Comparison of ENCODE assay signal across 19 cellular contexts in the genomic region with DNA sequence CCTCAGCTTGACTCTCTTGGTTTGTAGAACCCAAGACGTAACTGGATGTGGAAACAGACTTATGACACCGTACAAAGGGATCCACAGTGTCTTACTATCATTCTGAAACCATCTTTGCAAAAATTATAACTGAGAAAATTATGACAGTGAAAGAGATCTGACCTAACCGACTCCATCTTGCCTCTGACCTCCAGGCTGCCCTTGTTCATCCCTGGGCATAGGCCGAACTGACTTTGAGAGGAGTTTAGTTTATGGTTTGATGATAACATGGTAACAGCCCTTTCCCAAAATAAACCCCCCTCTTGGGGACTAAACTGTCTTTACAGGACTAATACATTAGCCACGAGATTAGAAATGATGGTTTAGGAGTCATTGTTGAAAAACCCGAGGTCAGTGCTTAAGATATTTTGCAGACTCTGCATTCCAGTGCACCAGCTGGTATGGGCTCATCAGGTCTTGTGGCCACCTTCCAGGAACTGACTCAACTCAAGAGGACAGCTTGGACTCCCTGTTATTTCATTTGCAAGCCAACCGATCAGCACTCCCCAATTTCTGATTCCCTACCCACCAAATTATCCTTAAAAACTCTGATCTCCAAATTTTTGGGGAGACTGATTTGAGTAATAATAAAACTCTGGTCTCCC. TPM values are rescaled to one million over a fixed set of nuclear protein-coding genes. Genes with fewer than 3 reads are reported as not detected.
DNase-seq lines count a peak whose midpoint lies in the region; ATAC-seq and TF ChIP-seq lines count a peak whose summit lies in the region.
"Had no signal": no experiment of that assay in that cellular context is flagged by ENCODE, and none has a peak within 500 bp of the region (broad histone marks: within the 10 kb centered on the region; RNA-seq: fewer than 3 reads in every experiment).

No MANE protein-coding gene starts in this region.

- peak; percentile 65 for DNase-seq in AG08396 (ENCODE audit: low spot score)
- DNase-seq in HT1080 (ENCODE audit: low read depth) = peak; percentile 65
- DNase-seq in astrocyte of the spinal cord (ENCODE audit: low read depth, low spot score) = peak; percentile 61
- DNase-seq in kidney tubule cell (ENCODE audit: low spot score) = peak; percentile 53
- DNase-seq in COLO829 (ENCODE audit: low spot score) = no peak
- DNase-seq: activated gamma-delta T cell treated with Interleukin-2 at 50 U/mL for 16 hours; C1 segment of cervical spinal cord; cerebellar nuclear complex; DMS79 treated with DMSO at 0.1 percent for 48 hours; NCI-H2107; NK-92 treated with Interleukin-12 subunit alpha and Interleukin-12 subunit beta, amount 100 ng/mL, for 24 hours; ovary; SJCRH30; trophoblast cell had no signal

- no peak for TF ChIP-seq CTCF in astrocyte of the spinal cord (IDR thresholded peaks at IDR 0.05; ENCODE audit: low read depth, low read length)

- ATAC-seq in GM21526 (IDR thresholded peaks at IDR 0.05; ENCODE audit: low FRiP score, unreplicated experiment) = no peak
- no peak for ATAC-seq in GM21529 (IDR thresholded peaks at IDR 0.05; ENCODE audit: unreplicated experiment)
- ATAC-seq in HG03565 (IDR thresholded peaks at IDR 0.05; ENCODE audit: unreplicated experiment) = no peak
- ATAC-seq: esophagus mucosa, GM23338 had no signal

- in situ Hi-C loops in astrocyte of the spinal cord (cut with HindIII; ENCODE audit: low sequenced_read_pairs) = no loop called here

- no peak overlapping the region for H3K4me3 ChIP-seq in astrocyte of the spinal cord (ENCODE audit: low read depth, low read length)
- H3K4me3 ChIP-seq: GM23338, ovary, SJCRH30 had no signal

RNA-seq across cellular contexts. Expression of gene CASP3, which starts 49.6 kb away (rescaled TPM):
- total RNA-seq in HT1080 (2014; rRNA removed; shearing (Covaris generic)) = 32.1 and 34.0 TPM in 2 replicates
- 41.5 and 44.7 TPM in 2 replicates for polyA plus RNA-seq in HT1080 (2015; cell fraction: cytosol; rRNA removed)
- 41.8 and 47.2 TPM in 2 replicates for polyA plus RNA-seq in HT1080 (2015; cell fraction: nucleus; rRNA removed)

RNA-seq across cellular contexts. Expression of gene PRIMPOL, which starts 49.9 kb away (rescaled TPM):
- 23.1 and 26.1 TPM in 2 replicates for total RNA-seq in HT1080 (2014; rRNA removed; shearing (Covaris generic))
- 27.4 and 28.7 TPM in 2 replicates for polyA plus RNA-seq in HT1080 (2015; cell fraction: cytosol; rRNA removed)
- polyA plus RNA-seq in HT1080 (2015; cell fraction: nucleus; rRNA removed) = 42.3 and 43.2 TPM in 2 replicates
